In genomic region chr1:84944767-84945486, GRCh38 we compare ENCODE assay signal across 8 cellular contexts. TPM values are rescaled to one million over a fixed set of nuclear protein-coding genes. Genes with fewer than 3 reads are reported as not detected.
DNase-seq lines count a peak whose midpoint lies in the region; FAIRE-seq lines count a peak whose summit lies in the region.

No MANE protein-coding gene starts in this region.

- H3K9me3 Mint-ChIP-seq in activated naive CD4-positive, alpha-beta T cell treated with anti-CD3 and anti-CD28 coated beads, Interleukin-2, amount 50 U/mL, for 24 hours = no peaks in the 10 kb centered on the region

- H3K4me1 Mint-ChIP-seq in activated naive CD4-positive, alpha-beta T cell treated with anti-CD3 and anti-CD28 coated beads, Interleukin-2, amount 50 U/mL, for 24 hours = peaks cover 16% of the 10 kb centered on the region

- H3K36me3 ChIP-seq in HAP-1 (replicated peaks) = no peaks in the 10 kb centered on the region; the same call in 1 of the 2 replicates
- no peaks in the 10 kb centered on the region for H3K36me3 ChIP-seq in MG63

- no peaks in the 10 kb centered on the region for H3K9me3 ChIP-seq in HAP-1
- H3K9me3 ChIP-seq in MG63 = peaks cover 2% of the 10 kb centered on the region; the same call in 1 of the 2 replicates

- in situ Hi-C loops in HAP-1 (cut with MboI; ENCODE audit: low sequenced_read_pairs) = loop anchor here (5.0 kb wide), 1 partner anchor 307 kb away; no protein-coding TSS in a partner anchor

- peaks cover 6% of the 10 kb centered on the region for H3K36me3 Mint-ChIP-seq in activated naive CD4-positive, alpha-beta T cell treated with anti-CD3 and anti-CD28 coated beads, Interleukin-2, amount 50 U/mL, for 24 hours

- H3K27me3 Mint-ChIP-seq in activated naive CD4-positive, alpha-beta T cell treated with anti-CD3 and anti-CD28 coated beads, Interleukin-2, amount 50 U/mL, for 24 hours = no peaks in the 10 kb centered on the region

- H3K27me3 ChIP-seq in HAP-1 (ENCODE audit: low read depth) = no peaks in the 10 kb centered on the region
- H3K27me3 ChIP-seq in MG63 = no peaks in the 10 kb centered on the region

- intact Hi-C loops in head of caudate nucleus (cut with DNase I) = loop anchor here (5.0 kb wide), 1 partner anchor 312 kb away; the partner anchor contains the start of gene C1orf52
- intact Hi-C loops in posterior cingulate gyrus (cut with DNase I) = loop anchor here (2.0 kb wide), 1 partner anchor 314 kb away; the partner anchor contains the start of gene C1orf52

- peak overlapping the region; percentile 89 for H3K4me3 Mint-ChIP-seq in activated naive CD4-positive, alpha-beta T cell treated with anti-CD3 and anti-CD28 coated beads, Interleukin-2, amount 50 U/mL, for 24 hours

- H3K4me3 ChIP-seq in HAP-1 (no peak overlapping the region), MG63 (peak overlapping the region; percentile 13)

- peak; percentile 13 for FAIRE-seq in urothelium cell line (lab: Jason Lieb, UNC)

- peak overlapping the region; percentile 94 for H3K27ac Mint-ChIP-seq in activated naive CD4-positive, alpha-beta T cell treated with anti-CD3 and anti-CD28 coated beads, Interleukin-2, amount 50 U/mL, for 24 hours

- H3K4me1 ChIP-seq in HAP-1 = peaks cover 27% of the 10 kb centered on the region

- DNase-seq in GM04503 (ENCODE audit: low read depth) (peak; percentile 60), HAP-1 (ENCODE audit: low spot score in 2 of 2) (peak; percentile 82 to 85), MG63 (peak; percentile 50), SIG-M5 treated with dmso at 0.1 percent for 504 hours (lab: John Stamatoyannopoulos, UW; ENCODE audit: unreplicated experiment) (peak; percentile 89), head of caudate nucleus (peak; percentile 11 to 89 (median 67)), posterior cingulate gyrus (peak in 8 of 10 donors; percentile 32 to 90 (median 47)), urothelium cell line (ENCODE audit: low spot score) (peak; percentile 74)

RNA-seq across cellular contexts. Expression of gene LPAR3, which starts 51.9 kb away (rescaled TPM):
- 0.07 and 7.3 TPM in 2 replicates for total RNA-seq in MG63 (2014; rRNA removed; shearing (Covaris generic); ENCODE audit: low replicate concordance)

RNA-seq across cellular contexts. Expression of gene MCOLN2, which starts 52.0 kb away (rescaled TPM):
- 2.8 and 5.6 TPM in 2 replicates for total RNA-seq in MG63 (2014; rRNA removed; shearing (Covaris generic); ENCODE audit: low replicate concordance)
